Comparison of ENCODE assay signal across 13 cellular contexts in the genomic region with DNA sequence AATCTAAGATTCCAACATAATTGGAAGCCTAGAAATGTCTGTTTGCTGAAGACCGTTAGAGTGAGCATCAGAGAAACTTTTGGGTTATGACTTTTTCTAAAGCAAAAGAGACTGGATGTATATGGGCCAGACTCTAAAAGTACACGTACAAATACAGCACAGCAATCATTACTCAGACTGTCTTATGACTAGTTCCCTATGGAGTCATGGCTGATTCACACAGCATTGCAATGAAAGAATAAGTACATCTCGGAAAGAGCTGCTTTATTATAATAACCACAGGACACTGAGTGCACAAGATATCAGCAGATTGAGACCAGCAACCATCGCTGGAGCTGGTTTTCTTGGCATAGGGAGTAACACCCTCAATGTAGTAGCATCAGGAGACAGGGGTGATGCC.
DNase-seq lines count a peak whose midpoint lies in the region; ATAC-seq and TF ChIP-seq lines count a peak whose summit lies in the region.
"Had no signal": no experiment of that assay in that cellular context is flagged by ENCODE, and none has a peak within 500 bp of the region (broad histone marks: within the 10 kb centered on the region; RNA-seq: fewer than 3 reads in every experiment).

No MANE protein-coding gene starts in this region.

- no peaks in the 10 kb centered on the region for H3K9me3 Mint-ChIP-seq in Caco-2 (ENCODE audit: unreplicated experiment)
- H3K9me3 Mint-ChIP-seq in stimulated activated naive B cell treated with anti-CD40 and anti-IgM and Interleukin-4, amounts not matched to agents 10 μg/mL and 1 μg/mL and 100 μg/mL, for 72 hours = peaks cover 0 to 2% of the 10 kb centered on the region in 2 donors

- no peaks in the 10 kb centered on the region for H3K79me2 ChIP-seq in ACC112 (ENCODE audit: control insufficient read depth, insufficient read depth, low read length, unreplicated experiment)

- peaks cover 4% of the 10 kb centered on the region for H3K27me3 Mint-ChIP-seq in Caco-2 (ENCODE audit: insufficient read depth, unreplicated experiment)
- no peaks in the 10 kb centered on the region for H3K27me3 Mint-ChIP-seq in stimulated activated naive B cell treated with anti-CD40 and anti-IgM and Interleukin-4, amounts not matched to agents 10 μg/mL and 1 μg/mL and 100 μg/mL, for 72 hours

- no peaks in the 10 kb centered on the region for H3K36me3 ChIP-seq in ACC112 (ENCODE audit: insufficient read depth, low read length)
- H3K36me3 ChIP-seq in Caco-2 (ENCODE audit: control insufficient read depth, insufficient read depth, low read length) = no peaks in the 10 kb centered on the region

- H3K36me3 Mint-ChIP-seq in Caco-2 (ENCODE audit: insufficient read depth, unreplicated experiment) = no peaks in the 10 kb centered on the region
- no peaks in the 10 kb centered on the region for H3K36me3 Mint-ChIP-seq in stimulated activated naive B cell treated with anti-CD40 and anti-IgM and Interleukin-4, amounts not matched to agents 10 μg/mL and 1 μg/mL and 100 μg/mL, for 72 hours

- no peaks in the 10 kb centered on the region for H3K27me3 ChIP-seq in ACC112 (ENCODE audit: insufficient read depth, low read length)
- H3K27me3 ChIP-seq in Caco-2 (replicated peaks; ENCODE audit: control insufficient read depth, insufficient read depth, low read length) = no peaks in the 10 kb centered on the region

- H2AFZ ChIP-seq in ACC112 (ENCODE audit: low read length, unreplicated experiment) = peak overlapping the region; percentile 41

- H3K9me3 ChIP-seq in Caco-2 = no peaks in the 10 kb centered on the region

- CTCF ChIA-PET in Caco-2 (lab: Charles Lee) = no interaction called here

- H3K27ac ChIP-seq in ACC112 (ENCODE audit: low read depth, low read length) = peak overlapping the region; percentile 64
- H3K27ac ChIP-seq: HL-60 had no signal

- no peak for ATAC-seq in stimulated activated naive B cell treated with anti-CD40 and anti-IgM and Interleukin-4, amounts not matched to agents 10 μg/mL and 1 μg/mL and 100 μg/mL, for 72 hours (replicated peaks)

- H3K4me1 ChIP-seq in ACC112 (ENCODE audit: control insufficient read depth, insufficient read depth, low read length, unreplicated experiment) = peaks cover 13% of the 10 kb centered on the region
- no peaks in the 10 kb centered on the region for H3K4me1 ChIP-seq in Caco-2

- H3K4me3 ChIP-seq in ACC112 (ENCODE audit: low read depth, low read length) = no peak overlapping the region
- H3K4me3 ChIP-seq in Caco-2 (ENCODE audit: low read depth, low read length) = no peak overlapping the region

- intact Hi-C loops in Caco-2 (cut with micrococcal nuclease; ENCODE audit: unreplicated experiment) = no loop called here

- DNase-seq in HS-27A (ENCODE audit: low read depth) (peak; percentile 3), amniotic stem cell (lab: John Stamatoyannopoulos, UW) (peak; percentile 53), fibroblast of the conjunctiva (ENCODE audit: low read depth) (peak; percentile 42), Caco-2 (no peak), KG1 (lab: John Stamatoyannopoulos, UW) (no peak)
- no peak for DNase-seq in stimulated activated naive CD4-positive, alpha-beta T cell treated with Interleukin-2 at 50 U/mL for 16 hours (lab: John Stamatoyannopoulos, UW)
- DNase-seq in stimulated activated naive B cell treated with anti-CD40 and anti-IgM and Interleukin-4, amounts not matched to agents 10 μg/mL and 1 μg/mL and 100 μg/mL, for 72 hours = no peak
- DNase-seq: activated naive CD4-positive, alpha-beta T cell; cerebellar nuclear complex; erythroblast; H7 had no signal

- no peak for TF ChIP-seq CTCF in Caco-2 (IDR thresholded peaks at IDR 0.05; ENCODE audit: insufficient read depth in 1 of 2, low read depth in 1 of 2, low read length in 1 of 2, severe bottlenecking in 1 of 2, unreplicated experiment in 1 of 2)

- H3K4me1 Mint-ChIP-seq in Caco-2 (ENCODE audit: low read depth, unreplicated experiment) = no peaks in the 10 kb centered on the region
- H3K4me1 Mint-ChIP-seq in stimulated activated naive B cell treated with anti-CD40 and anti-IgM and Interleukin-4, amounts not matched to agents 10 μg/mL and 1 μg/mL and 100 μg/mL, for 72 hours = no peaks in the 10 kb centered on the region

- POLR2A ChIA-PET in Caco-2 (lab: Charles Lee) = no interaction called here

- H3K4me3 Mint-ChIP-seq in Caco-2 (ENCODE audit: unreplicated experiment) = no peak overlapping the region
- H3K4me3 Mint-ChIP-seq in stimulated activated naive B cell treated with anti-CD40 and anti-IgM and Interleukin-4, amounts not matched to agents 10 μg/mL and 1 μg/mL and 100 μg/mL, for 72 hours = no peak overlapping the region

- no TSS peak for BruUV-seq in Caco-2 (replicated peaks; lab: Mats Ljungman, UMichigan)

- no peak overlapping the region for H3K27ac Mint-ChIP-seq in Caco-2 (ENCODE audit: unreplicated experiment)
- no peak overlapping the region for H3K27ac Mint-ChIP-seq in stimulated activated naive B cell treated with anti-CD40 and anti-IgM and Interleukin-4, amounts not matched to agents 10 μg/mL and 1 μg/mL and 100 μg/mL, for 72 hours

Comparison
In these comparisons a context has a peak if more than half of its experiments do, and no peak if none do; other contexts are left out.
1. DNase-seq: peak in HS-27A (single experiment), amniotic stem cell (single experiment) and fibroblast of the conjunctiva (single experiment); none in stimulated activated naive CD4-positive, alpha-beta T cell treated with Interleukin-2 at 50 U/mL for 16 hours (single experiment), Caco-2 (0 of 2), stimulated activated naive B cell treated with anti-CD40 and anti-IgM and Interleukin-4, amounts not matched to agents 10 μg/mL and 1 μg/mL and 100 μg/mL, for 72 hours (single experiment) and KG1 (single experiment).